Comparison of ENCODE assay signal across 15 cellular contexts in the genomic region with DNA sequence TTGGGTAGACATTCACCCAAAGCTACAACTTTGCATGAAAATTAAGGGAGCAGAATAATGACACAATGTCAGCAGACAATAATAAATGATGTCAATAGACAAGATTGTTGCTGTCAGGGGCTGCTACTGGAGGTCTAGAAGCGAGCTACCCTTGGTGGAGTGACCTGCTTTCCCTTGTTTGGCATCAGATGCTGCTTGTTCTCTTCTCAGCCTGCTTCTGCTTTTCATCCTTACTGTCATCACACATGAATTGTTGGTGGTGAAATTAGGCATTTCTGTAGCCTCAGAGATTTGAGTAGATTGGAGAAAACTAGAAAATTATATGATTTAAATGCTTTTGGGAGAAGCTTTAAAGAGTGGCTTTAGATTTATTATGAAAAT.
DNase-seq lines count a peak whose midpoint lies in the region; ATAC-seq and TF ChIP-seq lines count a peak whose summit lies in the region.
"Had no signal": no experiment of that assay in that cellular context is flagged by ENCODE, and none has a peak within 500 bp of the region (broad histone marks: within the 10 kb centered on the region; RNA-seq: fewer than 3 reads in every experiment).

No MANE protein-coding gene starts in this region.

- intact Hi-C loops in heart right ventricle (cut with DNase I): no loop called here
- intact Hi-C loops in right cardiac atrium (cut with DNase I): no loop called here

- H3K27ac ChIP-seq in heart right ventricle (peak overlapping the region in 9 of 10 donors; percentile 4 to 75 (median 42)), right cardiac atrium (ENCODE audit: low read length) (no peak overlapping the region), gastroesophageal sphincter (peak overlapping the region; percentile 19 to 82 (median 77)), rectal smooth muscle tissue (ENCODE audit: low read depth, low read length) (peak overlapping the region; percentile 73)

- H3K4me1 Mint-ChIP-seq in effector memory CD8-positive, alpha-beta T cell (ENCODE audit: low read depth in 2 of 2): peaks cover 0 to 3% of the 10 kb centered on the region in 2 donors
- H3K4me1 Mint-ChIP-seq: GM23338 had no signal

- no peaks in the 10 kb centered on the region for H3K27me3 Mint-ChIP-seq in effector memory CD8-positive, alpha-beta T cell

- TF ChIP-seq EP300 in gastroesophageal sphincter (IDR thresholded peaks at IDR 0.05): no peak

- H3K9me3 Mint-ChIP-seq in effector memory CD8-positive, alpha-beta T cell: no peaks in the 10 kb centered on the region
- H3K9me3 Mint-ChIP-seq: GM23338 had no signal

- no peaks in the 10 kb centered on the region for H3K36me3 Mint-ChIP-seq in effector memory CD8-positive, alpha-beta T cell (ENCODE audit: insufficient read depth)

- peaks cover 0 to 23% (median 0%) of the 10 kb centered on the region in 9 donors for H3K36me3 ChIP-seq in heart right ventricle
- H3K36me3 ChIP-seq in gastroesophageal sphincter: peaks cover 0 to 32% of the 10 kb centered on the region in 2 donors
- H3K36me3 ChIP-seq in rectal smooth muscle tissue (ENCODE audit: control insufficient read depth, insufficient read depth, low read length): no peaks in the 10 kb centered on the region

- no peak overlapping the region for H3K9ac ChIP-seq in rectal smooth muscle tissue (ENCODE audit: low read length)

- H3K27ac Mint-ChIP-seq in effector memory CD8-positive, alpha-beta T cell: no peak overlapping the region
- H3K27ac Mint-ChIP-seq: GM23338 had no signal

- no peak for TF ChIP-seq POLR2A in gastroesophageal sphincter (IDR thresholded peaks at IDR 0.05)

- peaks cover 0 to 40% (median 12%) of the 10 kb centered on the region in 9 donors for H3K4me1 ChIP-seq in heart right ventricle
- H3K4me1 ChIP-seq in right cardiac atrium (ENCODE audit: control insufficient read depth, insufficient read depth, low read length): peaks cover 4% of the 10 kb centered on the region
- H3K4me1 ChIP-seq in gastroesophageal sphincter: peaks cover 6 to 64% (median 20%) of the 10 kb centered on the region in 3 donors
- H3K4me1 ChIP-seq in rectal smooth muscle tissue (ENCODE audit: control insufficient read depth, insufficient read depth, low read length): peaks cover 30% of the 10 kb centered on the region

- no peaks in the 10 kb centered on the region for H3K27me3 ChIP-seq in heart right ventricle
- no peaks in the 10 kb centered on the region for H3K27me3 ChIP-seq in right cardiac atrium (ENCODE audit: control insufficient read depth, insufficient read depth)
- no peaks in the 10 kb centered on the region for H3K27me3 ChIP-seq in gastroesophageal sphincter
- H3K27me3 ChIP-seq in rectal smooth muscle tissue (ENCODE audit: control insufficient read depth, insufficient read depth, low read length): no peaks in the 10 kb centered on the region

- 43 to 45% methylated on average over 1 of the region's 1 CpG for WGBS in heart right ventricle, 2 donors
- WGBS in right cardiac atrium: 60% methylated on average over 1 of the region's 1 CpG
- WGBS in gastroesophageal sphincter (ENCODE audit: low coverage in 1 of 2), 2 donors: 46 to 67% methylated on average over 1 of the region's 1 CpG

- peak in 6 of 8 donors; percentile 36 to 69 (median 64) for ATAC-seq in heart right ventricle
- no peak for ATAC-seq in right cardiac atrium
- no peak for ATAC-seq in gastroesophageal sphincter
- ATAC-seq in HG02885 (IDR thresholded peaks at IDR 0.05; ENCODE audit: poor library complexity, unreplicated experiment): no peak
- no peak for ATAC-seq in effector memory CD8-positive, alpha-beta T cell (replicated peaks)
- ATAC-seq: GM23338 had no signal

- H3K4me3 Mint-ChIP-seq in effector memory CD8-positive, alpha-beta T cell: no peak overlapping the region
- H3K4me3 Mint-ChIP-seq: GM23338 had no signal

- H3K4me3 ChIP-seq in heart right ventricle (no peak overlapping the region), right cardiac atrium (ENCODE audit: low read length) (no peak overlapping the region), gastroesophageal sphincter (no peak overlapping the region), rectal smooth muscle tissue (ENCODE audit: low read length) (no peak overlapping the region)
- H3K4me3 ChIP-seq: GM23338 had no signal

- no peak for DNase-seq in heart right ventricle
- no peak for DNase-seq in right cardiac atrium
- DNase-seq in NCI-H2227 treated with DMSO at 0.1 percent for 48 hours (lab: John Stamatoyannopoulos, UW): no peak
- DNase-seq in effector memory CD8-positive, alpha-beta T cell: no peak
- DNase-seq: C1 segment of cervical spinal cord, DMS 273 treated with DMSO at 0.1 percent for 48 hours, GF-D8, NCI-H187, NCI-H446, NCI-H69, RPMI8226 had no signal

- no peaks in the 10 kb centered on the region for H3K9me3 ChIP-seq in heart right ventricle
- H3K9me3 ChIP-seq in right cardiac atrium (ENCODE audit: control insufficient read depth, low read length): no peaks in the 10 kb centered on the region
- H3K9me3 ChIP-seq in gastroesophageal sphincter: no peaks in the 10 kb centered on the region

- TF ChIP-seq CTCF in heart right ventricle (IDR thresholded peaks at IDR 0.05) (no peak), gastroesophageal sphincter (IDR thresholded peaks at IDR 0.05) (no peak)

Comparison
In these comparisons a context has a peak if more than half of its experiments do, and no peak if none do; other contexts are left out.
1. ATAC-seq: peak in heart right ventricle (6 of 8); none in right cardiac atrium (0 of 2), gastroesophageal sphincter (single experiment), HG02885 (single experiment) and effector memory CD8-positive, alpha-beta T cell (single experiment).